ENCODE assay signal across 1 cellular context in genomic region chr3:50568947-50569749, GRCh38.
TF ChIP-seq lines count a peak whose summit lies in the region.

TSS of gene HEMK1 (plus strand) at chr3:50569522. CDS start at chr3:50571105, 1,583 bp downstream.

TF ChIP-seq in HepG2, 621 proteins besides CTCF, POLR2A, EP300 and RAD21 (continued from another document and continues in another):
- TF ChIP-seq MLXIP (CRISPR knock-in tag; IDR thresholded peaks at IDR 0.05; ENCODE audit: borderline replicate concordance) (no peak), ZSCAN22 (CRISPR knock-in tag; IDR thresholded peaks at IDR 0.05) (no peak), ZNF276 (CRISPR knock-in tag; IDR thresholded peaks at IDR 0.05; ENCODE audit: low read depth) (peak; percentile 92; the same call in 1 of the 2 replicates), ZMAT3 (CRISPR knock-in tag; conservative IDR thresholded peaks at IDR 0.05) (no peak), PHF20 (CRISPR knock-in tag; IDR thresholded peaks at IDR 0.05) (peak; percentile 94), CEBPZ (IDR thresholded peaks at IDR 0.05; ENCODE audit: low read length) (no peak), ZSCAN25 (CRISPR knock-in tag; IDR thresholded peaks at IDR 0.05) (no peak), PHF21A (CRISPR knock-in tag; IDR thresholded peaks at IDR 0.05) (no peak; the same call in 1 of the 2 replicates), KDM2A (CRISPR knock-in tag; IDR thresholded peaks at IDR 0.05; ENCODE audit: borderline replicate concordance, low read depth) (peak; percentile 92; the same call in 1 of the 2 replicates), KLF11 (CRISPR knock-in tag; IDR thresholded peaks at IDR 0.05) (0 out of 2 replicates have a peak, but pooled peaks have one; percentile 36), ZNF101 (CRISPR knock-in tag; IDR thresholded peaks at IDR 0.05; ENCODE audit: borderline replicate concordance, low read depth) (no peak), HNF4A (CRISPR knock-in tag; IDR thresholded peaks at IDR 0.05) (0 out of 2 replicates have a peak, but pooled peaks have one; percentile 9), SP1 (IDR thresholded peaks at IDR 0.05) (no peak), SP1 (CRISPR knock-in tag; IDR thresholded peaks at IDR 0.05) (no peak; the same call in none of the 2 replicates), HNF4G (IDR thresholded peaks at IDR 0.05; ENCODE audit: borderline replicate concordance, low read depth, low read length) (no peak), HNF4G (CRISPR knock-in tag; IDR thresholded peaks at IDR 0.05; ENCODE audit: borderline replicate concordance, low read depth) (no peak), CBFB (CRISPR knock-in tag; IDR thresholded peaks at IDR 0.05) (peak; percentile 45; the same call in 1 of the 2 replicates), RBAK (CRISPR knock-in tag; IDR thresholded peaks at IDR 0.05) (no peak), DBP (CRISPR knock-in tag; IDR thresholded peaks at IDR 0.05; ENCODE audit: not compliant biosample characterization) (no peak), ZBTB8A (CRISPR knock-in tag; IDR thresholded peaks at IDR 0.05; ENCODE audit: borderline replicate concordance, low read depth) (no peak), RNF219 (CRISPR knock-in tag; IDR thresholded peaks at IDR 0.05) (no peak), TRAFD1 (CRISPR knock-in tag; IDR thresholded peaks at IDR 0.05; ENCODE audit: borderline replicate concordance) (no peak), ZNF775 (CRISPR knock-in tag; IDR thresholded peaks at IDR 0.05; ENCODE audit: borderline replicate concordance) (no peak), PAWR (CRISPR knock-in tag; IDR thresholded peaks at IDR 0.05; ENCODE audit: borderline replicate concordance) (no peak), MAX (IDR thresholded peaks at IDR 0.05) (peak; percentile 68; the same call in 1 of the 2 replicates), ZNF772 (CRISPR knock-in tag; IDR thresholded peaks at IDR 0.05) (no peak), ZNF205 (CRISPR knock-in tag; IDR thresholded peaks at IDR 0.05) (peak; percentile 83; the same call in 1 of the 2 replicates), MTA1 (CRISPR knock-in tag; IDR thresholded peaks at IDR 0.05; ENCODE audit: borderline replicate concordance) (0 out of 2 replicates have a peak, but pooled peaks have one; percentile 36), BRCA1 (CRISPR knock-in tag; IDR thresholded peaks at IDR 0.05) (no peak), SP2 (CRISPR knock-in tag; IDR thresholded peaks at IDR 0.05) (peak; percentile 73), ZNF703 (CRISPR knock-in tag; IDR thresholded peaks at IDR 0.05; ENCODE audit: borderline replicate concordance) (peak; percentile 75; the same call in 1 of the 2 replicates), PHF5A (CRISPR knock-in tag; IDR thresholded peaks at IDR 0.05; ENCODE audit: low read depth, unreplicated experiment) (no peak), TCF7 (IDR thresholded peaks at IDR 0.05; ENCODE audit: low read depth) (no peak), TEF (CRISPR knock-in tag; IDR thresholded peaks at IDR 0.05) (no peak), JUND (CRISPR knock-in tag; IDR thresholded peaks at IDR 0.05) (0 out of 2 replicates have a peak, but pooled peaks have one; percentile 17), GMEB1 (CRISPR knock-in tag; IDR thresholded peaks at IDR 0.05; ENCODE audit: borderline replicate concordance) (peak; percentile 88), ZIK1 (CRISPR knock-in tag; IDR thresholded peaks at IDR 0.05; ENCODE audit: borderline replicate concordance, low read depth) (no peak), SOX13 (IDR thresholded peaks at IDR 0.05) (no peak), SOX13 (CRISPR knock-in tag; conservative IDR thresholded peaks at IDR 0.05 in 1 of 2, IDR thresholded peaks at IDR 0.05 in 1 of 2) (peak in 1 of 2 experiments; percentile 46; a peak in 1 of 4 replicates), ZNF350 (CRISPR knock-in tag; IDR thresholded peaks at IDR 0.05; ENCODE audit: borderline replicate concordance, low read depth) (peak; percentile 85; the same call in 1 of the 2 replicates), TRIM24 (CRISPR knock-in tag; IDR thresholded peaks at IDR 0.05) (no peak), CENPBD1 (CRISPR knock-in tag; IDR thresholded peaks at IDR 0.05; ENCODE audit: borderline replicate concordance, low read depth) (0 out of 2 replicates have a peak, but pooled peaks have one; percentile 24), ZNF484 (CRISPR knock-in tag; IDR thresholded peaks at IDR 0.05; ENCODE audit: borderline replicate concordance, low read depth) (no peak)
